Comparison of ENCODE assay signal across 1 cellular context in genomic region chr17:73262676-73263642, GRCh38.
A peak's percentile ranks its signal among the peaks of the same experiment; 100 is the strongest.
TF ChIP-seq lines count a peak whose summit lies in the region.

No MANE protein-coding gene starts in this region.

TF ChIP-seq in HepG2, 621 proteins besides CTCF, POLR2A, EP300 and RAD21 (continued from another document and continues in another):
- no peak for TF ChIP-seq SNAPC4 (CRISPR knock-in tag; IDR thresholded peaks at IDR 0.05)
- TF ChIP-seq ELF1 (CRISPR knock-in tag; IDR thresholded peaks at IDR 0.05), result no peak
- no peak for TF ChIP-seq ZNF850 (CRISPR knock-in tag; conservative IDR thresholded peaks at IDR 0.05)
- TF ChIP-seq BATF2 (CRISPR knock-in tag; IDR thresholded peaks at IDR 0.05), result no peak
- no peak; the same call in 1 of the 2 replicates for TF ChIP-seq MEIS1 (CRISPR knock-in tag; IDR thresholded peaks at IDR 0.05; ENCODE audit: borderline replicate concordance)
- peak; percentile 29; the same call in 1 of the 2 replicates for TF ChIP-seq ZNF607 (CRISPR knock-in tag; IDR thresholded peaks at IDR 0.05; ENCODE audit: borderline replicate concordance)
- TF ChIP-seq ZBTB7B (CRISPR knock-in tag; IDR thresholded peaks at IDR 0.05), result no peak
- TF ChIP-seq HIC2 (CRISPR knock-in tag; IDR thresholded peaks at IDR 0.05; ENCODE audit: low read depth), result 0 out of 2 replicates have a peak, but pooled peaks have one; percentile 3
- no peak for TF ChIP-seq ZNF800 (CRISPR knock-in tag; IDR thresholded peaks at IDR 0.05)
- no peak for TF ChIP-seq SOX13 (IDR thresholded peaks at IDR 0.05)
- no peak for TF ChIP-seq SOX13 (CRISPR knock-in tag; conservative IDR thresholded peaks at IDR 0.05 in 1 of 2, IDR thresholded peaks at IDR 0.05 in 1 of 2)
- TF ChIP-seq SRF (IDR thresholded peaks at IDR 0.05; ENCODE audit: low read depth, low read length), result 0 out of 2 replicates have a peak, but pooled peaks have one; percentile 26
- no peak for TF ChIP-seq ZNF597 (CRISPR knock-in tag; IDR thresholded peaks at IDR 0.05)
- no peak for TF ChIP-seq ZNF34 (CRISPR knock-in tag; IDR thresholded peaks at IDR 0.05; ENCODE audit: borderline replicate concordance)
- no peak for TF ChIP-seq FOXA1 (IDR thresholded peaks at IDR 0.05)
- TF ChIP-seq FOXA1 (CRISPR knock-in tag; IDR thresholded peaks at IDR 0.05), result no peak
- TF ChIP-seq ZSCAN25 (CRISPR knock-in tag; IDR thresholded peaks at IDR 0.05), result no peak
- no peak for TF ChIP-seq ZNF256 (CRISPR knock-in tag; conservative IDR thresholded peaks at IDR 0.05)
- no peak; the same call in 1 of the 2 replicates for TF ChIP-seq HOXD1 (CRISPR knock-in tag; IDR thresholded peaks at IDR 0.05)
- peak; percentile 67; the same call in 1 of the 2 replicates for TF ChIP-seq SP5 (CRISPR knock-in tag; IDR thresholded peaks at IDR 0.05; ENCODE audit: borderline replicate concordance, low read depth)
- no peak for TF ChIP-seq U2AF1 (optimal IDR thresholded peaks at IDR 0.05; ENCODE audit: low read depth, low read length)
- no peak for TF ChIP-seq ZNF746 (CRISPR knock-in tag; IDR thresholded peaks at IDR 0.05)
- TF ChIP-seq JUND (CRISPR knock-in tag; IDR thresholded peaks at IDR 0.05), result no peak
- TF ChIP-seq KAT8 (CRISPR knock-in tag; IDR thresholded peaks at IDR 0.05), result no peak
- TF ChIP-seq HDAC2 (CRISPR knock-in tag; IDR thresholded peaks at IDR 0.05), result peak; percentile 20; the same call in 1 of the 2 replicates
- TF ChIP-seq TBL1XR1 (IDR thresholded peaks at IDR 0.05; ENCODE audit: borderline replicate concordance, low read length, partially characterized antibody), result no peak
- no peak for TF ChIP-seq PAX8 (CRISPR knock-in tag; IDR thresholded peaks at IDR 0.05; ENCODE audit: borderline replicate concordance)
- no peak; the same call in none of the 2 replicates for TF ChIP-seq TBX2 (CRISPR knock-in tag; IDR thresholded peaks at IDR 0.05; ENCODE audit: borderline replicate concordance)
- TF ChIP-seq ZNF275 (CRISPR knock-in tag; IDR thresholded peaks at IDR 0.05; ENCODE audit: borderline replicate concordance), result no peak
- peak; percentile 36; the same call in 1 of the 2 replicates for TF ChIP-seq SOX5 (CRISPR knock-in tag; IDR thresholded peaks at IDR 0.05; ENCODE audit: borderline replicate concordance)
- TF ChIP-seq CREB3 (CRISPR knock-in tag; IDR thresholded peaks at IDR 0.05), result no peak
- no peak for TF ChIP-seq U2AF2 (IDR thresholded peaks at IDR 0.05; ENCODE audit: low read depth, low read length)
- TF ChIP-seq ZSCAN21 (CRISPR knock-in tag; IDR thresholded peaks at IDR 0.05; ENCODE audit: borderline replicate concordance), result peak; percentile 72; the same call in 1 of the 2 replicates
- TF ChIP-seq ZNF225 (CRISPR knock-in tag; IDR thresholded peaks at IDR 0.05), result no peak
- no peak for TF ChIP-seq NONO (IDR thresholded peaks at IDR 0.05)
- TF ChIP-seq NONO (CRISPR knock-in tag; conservative IDR thresholded peaks at IDR 0.05), result peak; percentile 36; the same call in 1 of the 2 replicates
- TF ChIP-seq ZSCAN31 (CRISPR knock-in tag; IDR thresholded peaks at IDR 0.05; ENCODE audit: low read depth), result peak; percentile 24; the same call in 1 of the 2 replicates
- no peak for TF ChIP-seq NCOA5 (CRISPR knock-in tag; IDR thresholded peaks at IDR 0.05)
- no peak for TF ChIP-seq RFX3 (CRISPR knock-in tag; IDR thresholded peaks at IDR 0.05)
- TF ChIP-seq XRCC5 (optimal IDR thresholded peaks at IDR 0.05; ENCODE audit: low read length), result no peak
- TF ChIP-seq ZNF407 (CRISPR knock-in tag; IDR thresholded peaks at IDR 0.05; ENCODE audit: not compliant biosample characterization), result peak; percentile 17
- TF ChIP-seq SRSF4 (IDR thresholded peaks at IDR 0.05; ENCODE audit: low read depth, low read length, poor library complexity, severe bottlenecking), result no peak
